In the genomic region with DNA sequence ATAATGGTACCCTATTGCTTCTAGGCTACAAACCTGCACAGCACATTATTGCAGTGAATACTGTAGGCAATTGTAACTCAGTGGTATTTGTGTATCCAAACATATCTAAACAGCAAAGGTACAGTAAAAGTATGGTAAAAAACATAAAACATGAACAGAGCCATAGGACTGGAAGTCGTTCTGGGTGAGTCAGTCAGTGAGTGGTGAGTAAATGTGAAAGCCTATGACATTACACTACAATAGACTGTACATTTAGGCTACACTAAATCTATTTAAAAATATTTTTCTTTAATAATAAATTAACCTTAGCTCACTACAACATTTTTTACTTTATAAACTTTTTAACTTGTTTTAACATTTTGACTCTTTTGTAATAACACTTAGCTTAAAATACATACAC, we compare ENCODE assay signal across 15 cellular contexts.
"Had no signal": no experiment of that assay in that cellular context is flagged by ENCODE, and none has a peak within 500 bp of the region (broad histone marks: within the 10 kb centered on the region; RNA-seq: fewer than 3 reads in every experiment).

No MANE protein-coding gene starts in this region.

- H3K9me3 Mint-ChIP-seq: natural killer cell treated with Interleukin-12 subunit alpha and Interleukin-12 subunit beta and Interleukin-15 and Interleukin-18, amount 100 ng/mL, for 72 hours had no signal

- H3K9me3 ChIP-seq: esophagus squamous epithelium, vagina had no signal

- H3K4me3 ChIP-seq: ascending aorta, breast epithelium, esophagus squamous epithelium, transverse colon, vagina had no signal

- H3K36me3 ChIP-seq: ascending aorta, breast epithelium, esophagus squamous epithelium, transverse colon, vagina had no signal

- H3K4me1 ChIP-seq: ascending aorta, breast epithelium, esophagus squamous epithelium, transverse colon, vagina had no signal

- H3K27me3 ChIP-seq: ascending aorta, breast epithelium, esophagus squamous epithelium, transverse colon, vagina had no signal

- H3K27ac ChIP-seq: ascending aorta, breast epithelium, esophagus squamous epithelium, transverse colon, vagina had no signal

- H3K4me1 Mint-ChIP-seq: T-cell had no signal

- DNase-seq: activated gamma-delta T cell treated with Interleukin-2 at 50 U/mL for 16 hours; activated T-cell treated with anti-CD3 and anti-CD28 coated beads, Interleukin-2, amount 50 U/mL, for 48 hours; esophagus squamous epithelium; glutamatergic neuron; mesendoderm; nucleus accumbens; stimulated activated CD4-positive, alpha-beta T cell treated with anti-CD3 and anti-CD28 coated beads, Interleukin-2, amount 100 ng/mL, for 48 hours; stimulated activated naive CD4-positive, alpha-beta T cell; T-cell; T-helper 9 cell; transverse colon had no signal

- H3K4me3 Mint-ChIP-seq: natural killer cell treated with Interleukin-12 subunit alpha and Interleukin-12 subunit beta and Interleukin-15 and Interleukin-18, amount 100 ng/mL, for 72 hours; T-cell had no signal

- ATAC-seq: T-cell had no signal

- H3K27ac Mint-ChIP-seq: natural killer cell treated with Interleukin-12 subunit alpha and Interleukin-12 subunit beta and Interleukin-15 and Interleukin-18, amount 100 ng/mL, for 72 hours; T-cell had no signal

- H3K36me3 Mint-ChIP-seq: T-cell had no signal
